18 cellular contexts compared by ENCODE assay signal in genomic region chr2:163213699-163214098, GRCh38.
DNase-seq lines count a peak whose midpoint lies in the region; ATAC-seq and TF ChIP-seq lines count a peak whose summit lies in the region.
"Had no signal": no experiment of that assay in that cellular context is flagged by ENCODE, and none has a peak within 500 bp of the region (broad histone marks: within the 10 kb centered on the region; RNA-seq: fewer than 3 reads in every experiment).

No MANE protein-coding gene starts in this region.

- H3K4me1 Mint-ChIP-seq in MCF 10A (ENCODE audit: insufficient read depth, unreplicated experiment) = peaks cover 25% of the 10 kb centered on the region
- H3K4me1 Mint-ChIP-seq: nephron progenitor cell, WTC11 had no signal

- no peaks in the 10 kb centered on the region for H3K9me3 Mint-ChIP-seq in MCF 10A (ENCODE audit: unreplicated experiment)
- H3K9me3 Mint-ChIP-seq: nephron progenitor cell, WTC11 had no signal

- H3K27ac ChIP-seq in breast epithelium = peak overlapping the region in 1 of 2 donors; percentile 69
- H3K27ac ChIP-seq: colonic mucosa, right lobe of liver had no signal

- intact Hi-C loops in MCF 10A (cut with micrococcal nuclease) (no loop called here), breast epithelium (cut with DNase I; ENCODE audit: low total_unique reads) (no loop called here)

- no peaks in the 10 kb centered on the region for H3K36me3 Mint-ChIP-seq in MCF 10A (ENCODE audit: insufficient read depth, unreplicated experiment)
- H3K36me3 Mint-ChIP-seq: activated naive CD8-positive, alpha-beta T cell; WTC11 had no signal

- CTCF ChIA-PET in MCF 10A (lab: Yijun Ruan, JAX) = interaction anchor here (0.6 to 1.3 kb wide), 5 partner anchors 9 to 1719 kb away, joined by 3 to 6 read pairs (median 3); no protein-coding TSS in a partner anchor

- H3K36me3 ChIP-seq in breast epithelium = no peaks in the 10 kb centered on the region
- H3K36me3 ChIP-seq: colonic mucosa, right lobe of liver had no signal

- TF ChIP-seq POLR2A in breast epithelium (IDR thresholded peaks at IDR 0.05) = no peak

- POLR2A ChIA-PET in MCF 10A (lab: Yijun Ruan, JAX) = interaction anchor here (0.6 to 1.1 kb wide), 3 partner anchors 25 to 435 kb away, joined by 3 to 4 read pairs (median 3); no protein-coding TSS in a partner anchor

- H3K4me3 ChIP-seq in breast epithelium = no peak overlapping the region
- H3K4me3 ChIP-seq: colonic mucosa, lung, right lobe of liver had no signal

- ATAC-seq in GM19397 (IDR thresholded peaks at IDR 0.05; ENCODE audit: unreplicated experiment) = no peak
- ATAC-seq in HG03135 (IDR thresholded peaks at IDR 0.05; ENCODE audit: unreplicated experiment) = no peak
- ATAC-seq: esophagus mucosa, right lobe of liver, WTC11 had no signal

- TF ChIP-seq CTCF in MCF 10A (IDR thresholded peaks at IDR 0.05; ENCODE audit: unreplicated experiment) (no peak), breast epithelium (IDR thresholded peaks at IDR 0.05) (no peak)

- peak overlapping the region; percentile 92 for H3K27ac Mint-ChIP-seq in MCF 10A (ENCODE audit: low read depth, unreplicated experiment)
- H3K27ac Mint-ChIP-seq: activated naive CD8-positive, alpha-beta T cell; WTC11 had no signal

- H3K27me3 ChIP-seq in breast epithelium = no peaks in the 10 kb centered on the region
- H3K27me3 ChIP-seq: colonic mucosa, right lobe of liver had no signal

- no peaks in the 10 kb centered on the region for H3K27me3 Mint-ChIP-seq in MCF 10A (ENCODE audit: insufficient read depth, unreplicated experiment)
- H3K27me3 Mint-ChIP-seq: activated naive CD8-positive, alpha-beta T cell had no signal

- peak overlapping the region; percentile 20 for H3K4me3 Mint-ChIP-seq in MCF 10A (ENCODE audit: unreplicated experiment)
- H3K4me3 Mint-ChIP-seq: activated naive CD8-positive, alpha-beta T cell; nephron progenitor cell; WTC11 had no signal

- DNase-seq in MCF 10A (ENCODE audit: unreplicated experiment) (peak; percentile 86), breast epithelium (ENCODE audit: low spot score in 2 of 2) (no peak), OCI-M1 (lab: John Stamatoyannopoulos, UW) (peak; percentile 79), fibroblast of gingiva (ENCODE audit: low read depth) (peak; percentile 31), HUDEP-2 (lab: John Stamatoyannopoulos, UW; ENCODE audit: unreplicated experiment in 76 of 76) (no peak)
- no peak for DNase-seq in stimulated activated naive CD4-positive, alpha-beta T cell treated with Interleukin-2 at 50 U/mL for 16 hours (lab: John Stamatoyannopoulos, UW)
- DNase-seq: 8988T, colonic mucosa, Karpas-422, nephron progenitor cell, right lobe of liver, substantia nigra had no signal

- H3K4me1 ChIP-seq in breast epithelium = no peaks in the 10 kb centered on the region
- H3K4me1 ChIP-seq: colonic mucosa, right lobe of liver had no signal

- no peaks in the 10 kb centered on the region for H3K9me3 ChIP-seq in breast epithelium
- H3K9me3 ChIP-seq: colonic mucosa, right lobe of liver had no signal

- BruUV-seq in MCF 10A (replicated peaks; lab: Mats Ljungman, UMichigan) = no TSS peak

Comparison
In these comparisons a context has a peak if more than half of its experiments do, and no peak if none do; other contexts are left out.
1. DNase-seq: peak in MCF 10A (single experiment), OCI-M1 (single experiment) and fibroblast of gingiva (single experiment); none in breast epithelium (0 of 2), HUDEP-2 (0 of 76) and stimulated activated naive CD4-positive, alpha-beta T cell treated with Interleukin-2 at 50 U/mL for 16 hours (single experiment).